2 cellular contexts compared by ENCODE assay signal in genomic region chr17:31314788-31315105, GRCh38.
TF ChIP-seq lines count a peak whose summit lies in the region.

No MANE protein-coding gene starts in this region.

TF ChIP-seq in endothelial cell of umbilical vein, 7 proteins besides CTCF, POLR2A, EP300 and RAD21:
- TF ChIP-seq JUN (IDR thresholded peaks at IDR 0.05; ENCODE audit: borderline replicate concordance, insufficient read depth, insufficient read length, low read depth) (no peak), POLR2AphosphoS5 (IDR thresholded peaks at IDR 0.05; ENCODE audit: insufficient read depth, low read depth, low read length) (no peak), GATA2 (IDR thresholded peaks at IDR 0.05; ENCODE audit: insufficient read depth, insufficient read length, low read depth, low read length) (no peak), MAX (IDR thresholded peaks at IDR 0.05; ENCODE audit: insufficient read depth, insufficient read length) (no peak), FOS (IDR thresholded peaks at IDR 0.05; ENCODE audit: borderline replicate concordance, insufficient read depth, low read length) (no peak), MYC (IDR thresholded peaks at IDR 0.05; ENCODE audit: low read depth, low read length) (no peak), EZH2 (IDR thresholded peaks at IDR 0.05; ENCODE audit: borderline replicate concordance, low read depth, low read length, severe bottlenecking) (no peak)

TF ChIP-seq in SK-N-SH, 30 proteins besides CTCF, POLR2A, EP300 and RAD21:
- TF ChIP-seq YY1 (IDR thresholded peaks at IDR 0.05; ENCODE audit: low read depth), result no peak
- TF ChIP-seq TCF12 (IDR thresholded peaks at IDR 0.05), result no peak
- TF ChIP-seq IRF3 (IDR thresholded peaks at IDR 0.05; ENCODE audit: low read depth, low read length), result no peak
- no peak for TF ChIP-seq ELF1 (IDR thresholded peaks at IDR 0.05)
- TF ChIP-seq MEF2A (IDR thresholded peaks at IDR 0.05; ENCODE audit: borderline replicate concordance, low read depth), result no peak
- TF ChIP-seq NFIC (IDR thresholded peaks at IDR 0.05; ENCODE audit: borderline replicate concordance), result no peak
